ENCODE assay signal across 1 cellular context in genomic region chr10:123614888-123615287, GRCh38.
TF ChIP-seq lines count a peak whose summit lies in the region.

No MANE protein-coding gene starts in this region.

TF ChIP-seq in HepG2, 621 proteins besides CTCF, POLR2A, EP300 and RAD21 (continued from another document):
- TF ChIP-seq ARNT2 (CRISPR knock-in tag; IDR thresholded peaks at IDR 0.05; ENCODE audit: low read depth) = 0 out of 2 replicates have a peak, but pooled peaks have one; percentile 39
- TF ChIP-seq BCL6 (CRISPR knock-in tag; IDR thresholded peaks at IDR 0.05) = peak; percentile 15; the same call in 1 of the 2 replicates
- no peak for TF ChIP-seq ZNF850 (CRISPR knock-in tag; conservative IDR thresholded peaks at IDR 0.05)
- TF ChIP-seq, protein P1, sequence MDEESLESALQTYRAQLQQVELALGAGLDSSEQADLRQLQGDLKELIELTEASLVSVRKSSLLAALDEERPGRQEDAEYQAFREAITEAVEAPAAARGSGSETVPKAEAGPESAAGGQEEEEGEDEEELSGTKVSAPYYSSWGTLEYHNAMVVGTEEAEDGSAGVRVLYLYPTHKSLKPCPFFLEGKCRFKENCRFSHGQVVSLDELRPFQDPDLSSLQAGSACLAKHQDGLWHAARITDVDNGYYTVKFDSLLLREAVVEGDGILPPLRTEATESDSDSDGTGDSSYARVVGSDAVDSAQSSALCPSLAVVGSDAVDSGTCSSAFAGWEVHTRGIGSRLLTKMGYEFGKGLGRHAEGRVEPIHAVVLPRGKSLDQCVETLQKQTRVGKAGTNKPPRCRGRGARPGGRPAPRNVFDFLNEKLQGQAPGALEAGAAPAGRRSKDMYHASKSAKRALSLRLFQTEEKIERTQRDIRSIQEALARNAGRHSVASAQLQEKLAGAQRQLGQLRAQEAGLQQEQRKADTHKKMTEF (CRISPR knock-in tag; IDR thresholded peaks at IDR 0.05) = no peak
- no peak for TF ChIP-seq ZNF879 (CRISPR knock-in tag; IDR thresholded peaks at IDR 0.05)
- 0 out of 2 replicates have a peak, but pooled peaks have one; percentile 31 for TF ChIP-seq ETV5 (CRISPR knock-in tag; IDR thresholded peaks at IDR 0.05; ENCODE audit: borderline replicate concordance)
- TF ChIP-seq PLRG1 (conservative IDR thresholded peaks at IDR 0.05) = no peak
- TF ChIP-seq, protein P2, sequence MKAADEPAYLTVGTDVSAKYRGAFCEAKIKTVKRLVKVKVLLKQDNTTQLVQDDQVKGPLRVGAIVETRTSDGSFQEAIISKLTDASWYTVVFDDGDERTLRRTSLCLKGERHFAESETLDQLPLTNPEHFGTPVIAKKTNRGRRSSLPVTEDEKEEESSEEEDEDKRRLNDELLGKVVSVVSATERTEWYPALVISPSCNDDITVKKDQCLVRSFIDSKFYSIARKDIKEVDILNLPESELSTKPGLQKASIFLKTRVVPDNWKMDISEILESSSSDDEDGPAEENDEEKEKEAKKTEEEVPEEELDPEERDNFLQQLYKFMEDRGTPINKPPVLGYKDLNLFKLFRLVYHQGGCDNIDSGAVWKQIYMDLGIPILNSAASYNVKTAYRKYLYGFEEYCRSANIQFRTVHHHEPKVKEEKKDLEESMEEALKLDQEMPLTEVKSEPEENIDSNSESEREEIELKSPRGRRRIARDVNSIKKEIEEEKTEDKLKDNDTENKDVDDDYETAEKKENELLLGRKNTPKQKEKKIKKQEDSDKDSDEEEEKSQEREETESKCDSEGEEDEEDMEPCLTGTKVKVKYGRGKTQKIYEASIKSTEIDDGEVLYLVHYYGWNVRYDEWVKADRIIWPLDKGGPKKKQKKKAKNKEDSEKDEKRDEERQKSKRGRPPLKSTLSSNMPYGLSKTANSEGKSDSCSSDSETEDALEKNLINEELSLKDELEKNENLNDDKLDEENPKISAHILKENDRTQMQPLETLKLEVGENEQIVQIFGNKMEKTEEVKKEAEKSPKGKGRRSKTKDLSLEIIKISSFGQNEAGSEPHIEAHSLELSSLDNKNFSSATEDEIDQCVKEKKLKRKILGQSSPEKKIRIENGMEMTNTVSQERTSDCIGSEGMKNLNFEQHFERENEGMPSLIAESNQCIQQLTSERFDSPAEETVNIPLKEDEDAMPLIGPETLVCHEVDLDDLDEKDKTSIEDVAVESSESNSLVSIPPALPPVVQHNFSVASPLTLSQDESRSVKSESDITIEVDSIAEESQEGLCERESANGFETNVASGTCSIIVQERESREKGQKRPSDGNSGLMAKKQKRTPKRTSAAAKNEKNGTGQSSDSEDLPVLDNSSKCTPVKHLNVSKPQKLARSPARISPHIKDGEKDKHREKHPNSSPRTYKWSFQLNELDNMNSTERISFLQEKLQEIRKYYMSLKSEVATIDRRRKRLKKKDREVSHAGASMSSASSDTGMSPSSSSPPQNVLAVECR (CRISPR knock-in tag; IDR thresholded peaks at IDR 0.05; ENCODE audit: borderline replicate concordance) = peak; percentile 34; the same call in 1 of the 2 replicates
- TF ChIP-seq, protein P3, sequence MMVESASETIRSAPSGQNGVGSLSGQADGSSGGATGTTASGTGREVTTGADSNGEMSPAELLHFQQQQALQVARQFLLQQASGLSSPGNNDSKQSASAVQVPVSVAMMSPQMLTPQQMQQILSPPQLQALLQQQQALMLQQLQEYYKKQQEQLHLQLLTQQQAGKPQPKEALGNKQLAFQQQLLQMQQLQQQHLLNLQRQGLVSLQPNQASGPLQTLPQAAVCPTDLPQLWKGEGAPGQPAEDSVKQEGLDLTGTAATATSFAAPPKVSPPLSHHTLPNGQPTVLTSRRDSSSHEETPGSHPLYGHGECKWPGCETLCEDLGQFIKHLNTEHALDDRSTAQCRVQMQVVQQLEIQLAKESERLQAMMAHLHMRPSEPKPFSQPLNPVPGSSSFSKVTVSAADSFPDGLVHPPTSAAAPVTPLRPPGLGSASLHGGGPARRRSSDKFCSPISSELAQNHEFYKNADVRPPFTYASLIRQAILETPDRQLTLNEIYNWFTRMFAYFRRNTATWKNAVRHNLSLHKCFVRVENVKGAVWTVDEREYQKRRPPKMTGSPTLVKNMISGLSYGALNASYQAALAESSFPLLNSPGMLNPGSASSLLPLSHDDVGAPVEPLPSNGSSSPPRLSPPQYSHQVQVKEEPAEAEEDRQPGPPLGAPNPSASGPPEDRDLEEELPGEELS (CRISPR knock-in tag; IDR thresholded peaks at IDR 0.05) = 0 out of 2 replicates have a peak, but pooled peaks have one; percentile 37
- TF ChIP-seq, protein P4, sequence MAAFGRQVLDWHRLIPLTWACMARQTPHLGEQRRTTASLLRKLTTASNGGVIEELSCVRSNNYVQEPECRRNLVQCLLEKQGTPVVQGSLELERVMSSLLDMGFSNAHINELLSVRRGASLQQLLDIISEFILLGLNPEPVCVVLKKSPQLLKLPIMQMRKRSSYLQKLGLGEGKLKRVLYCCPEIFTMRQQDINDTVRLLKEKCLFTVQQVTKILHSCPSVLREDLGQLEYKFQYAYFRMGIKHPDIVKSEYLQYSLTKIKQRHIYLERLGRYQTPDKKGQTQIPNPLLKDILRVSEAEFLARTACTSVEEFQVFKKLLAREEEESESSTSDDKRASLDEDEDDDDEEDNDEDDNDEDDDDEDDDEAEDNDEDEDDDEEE (CRISPR knock-in tag; IDR thresholded peaks at IDR 0.05) = peak; percentile 83; the same call in 1 of the 2 replicates
- TF ChIP-seq ZNF792 (CRISPR knock-in tag; IDR thresholded peaks at IDR 0.05) = peak; percentile 86
- TF ChIP-seq ZNF737 (CRISPR knock-in tag; IDR thresholded peaks at IDR 0.05; ENCODE audit: borderline replicate concordance) = peak; percentile 70; the same call in 1 of the 2 replicates
- TF ChIP-seq E2F5 (CRISPR knock-in tag; conservative IDR thresholded peaks at IDR 0.05) = 0 out of 2 replicates have a peak, but pooled peaks have one; percentile 25
- peak; percentile 42; the same call in 1 of the 2 replicates for TF ChIP-seq ZFY (CRISPR knock-in tag; IDR thresholded peaks at IDR 0.05)
- TF ChIP-seq, protein P5, sequence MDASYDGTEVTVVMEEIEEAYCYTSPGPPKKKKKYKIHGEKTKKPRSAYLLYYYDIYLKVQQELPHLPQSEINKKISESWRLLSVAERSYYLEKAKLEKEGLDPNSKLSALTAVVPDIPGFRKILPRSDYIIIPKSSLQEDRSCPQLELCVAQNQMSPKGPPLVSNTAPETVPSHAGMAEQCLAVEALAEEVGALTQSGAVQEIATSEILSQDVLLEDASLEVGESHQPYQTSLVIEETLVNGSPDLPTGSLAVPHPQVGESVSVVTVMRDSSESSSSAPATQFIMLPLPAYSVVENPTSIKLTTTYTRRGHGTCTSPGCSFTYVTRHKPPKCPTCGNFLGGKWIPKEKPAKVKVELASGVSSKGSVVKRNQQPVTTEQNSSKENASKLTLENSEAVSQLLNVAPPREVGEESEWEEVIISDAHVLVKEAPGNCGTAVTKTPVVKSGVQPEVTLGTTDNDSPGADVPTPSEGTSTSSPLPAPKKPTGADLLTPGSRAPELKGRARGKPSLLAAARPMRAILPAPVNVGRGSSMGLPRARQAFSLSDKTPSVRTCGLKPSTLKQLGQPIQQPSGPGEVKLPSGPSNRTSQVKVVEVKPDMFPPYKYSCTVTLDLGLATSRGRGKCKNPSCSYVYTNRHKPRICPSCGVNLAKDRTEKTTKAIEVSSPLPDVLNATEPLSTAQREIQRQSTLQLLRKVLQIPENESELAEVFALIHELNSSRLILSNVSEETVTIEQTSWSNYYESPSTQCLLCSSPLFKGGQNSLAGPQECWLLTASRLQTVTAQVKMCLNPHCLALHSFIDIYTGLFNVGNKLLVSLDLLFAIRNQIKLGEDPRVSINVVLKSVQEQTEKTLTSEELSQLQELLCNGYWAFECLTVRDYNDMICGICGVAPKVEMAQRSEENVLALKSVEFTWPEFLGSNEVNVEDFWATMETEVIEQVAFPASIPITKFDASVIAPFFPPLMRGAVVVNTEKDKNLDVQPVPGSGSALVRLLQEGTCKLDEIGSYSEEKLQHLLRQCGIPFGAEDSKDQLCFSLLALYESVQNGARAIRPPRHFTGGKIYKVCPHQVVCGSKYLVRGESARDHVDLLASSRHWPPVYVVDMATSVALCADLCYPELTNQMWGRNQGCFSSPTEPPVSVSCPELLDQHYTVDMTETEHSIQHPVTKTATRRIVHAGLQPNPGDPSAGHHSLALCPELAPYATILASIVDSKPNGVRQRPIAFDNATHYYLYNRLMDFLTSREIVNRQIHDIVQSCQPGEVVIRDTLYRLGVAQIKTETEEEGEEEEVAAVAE (CRISPR knock-in tag; IDR thresholded peaks at IDR 0.05; ENCODE audit: borderline replicate concordance) = peak; percentile 88
- peak; percentile 57; the same call in 1 of the 2 replicates for TF ChIP-seq TEAD2 (CRISPR knock-in tag; IDR thresholded peaks at IDR 0.05)
- no peak for TF ChIP-seq ZNF20 (CRISPR knock-in tag; IDR thresholded peaks at IDR 0.05)
- peak; percentile 47; the same call in 1 of the 2 replicates for TF ChIP-seq ZBTB38 (CRISPR knock-in tag; IDR thresholded peaks at IDR 0.05)
- no peak for TF ChIP-seq HMG20A (CRISPR knock-in tag; IDR thresholded peaks at IDR 0.05; ENCODE audit: borderline replicate concordance)
- TF ChIP-seq NAIF1 (CRISPR knock-in tag; IDR thresholded peaks at IDR 0.05; ENCODE audit: borderline replicate concordance) = peak; percentile 65; the same call in 1 of the 2 replicates
- peak; percentile 90; the same call in 1 of the 2 replicates for TF ChIP-seq ZNF441 (CRISPR knock-in tag; IDR thresholded peaks at IDR 0.05; ENCODE audit: borderline replicate concordance)
- no peak for TF ChIP-seq ZNF354B (CRISPR knock-in tag; IDR thresholded peaks at IDR 0.05)
- TF ChIP-seq SIX4 (CRISPR knock-in tag; IDR thresholded peaks at IDR 0.05) = 0 out of 2 replicates have a peak, but pooled peaks have one; percentile 59
- peak; percentile 83; the same call in 1 of the 2 replicates for TF ChIP-seq XBP1 (CRISPR knock-in tag; IDR thresholded peaks at IDR 0.05)
- TF ChIP-seq NFYB (CRISPR knock-in tag; IDR thresholded peaks at IDR 0.05) = no peak
- peak; percentile 94 for TF ChIP-seq HOXA5 (CRISPR knock-in tag; IDR thresholded peaks at IDR 0.05)
